Comparison of ENCODE assay signal across 18 cellular contexts in genomic region chr1:197184190-197184589, GRCh38. TPM values are rescaled to one million over a fixed set of nuclear protein-coding genes. Genes with fewer than 3 reads are reported as not detected.
"Had no signal": no experiment of that assay in that cellular context is flagged by ENCODE, and none has a peak within 500 bp of the region (broad histone marks: within the 10 kb centered on the region; RNA-seq: fewer than 3 reads in every experiment).

No MANE protein-coding gene starts in this region.

- FAIRE-seq: astrocyte, bronchial epithelial cell, pancreas had no signal

- DNase-seq: activated CD4-positive, alpha-beta T cell treated with anti-CD3 and anti-CD28 coated beads, Interleukin-2, amount 50 U/mL, for 1 hour; activated CD8-positive, alpha-beta memory T cell treated with anti-CD3 and anti-CD28 coated beads for 24 hours; activated naive CD4-positive, alpha-beta T cell treated with Interleukin-2 at 50 U/mL for 16 hours; activated naive CD8-positive, alpha-beta T cell treated with anti-CD3 and anti-CD28 coated beads, Interleukin-2, amount 50 U/mL, for 24 hours; dermis blood vessel endothelial cell; islet precursor cell; mucosa of descending colon; naive thymus-derived CD8-positive, alpha-beta T cell; pancreas; sigmoid colon; stimulated activated CD4-positive, alpha-beta T cell treated with anti-CD3 and anti-CD28 coated beads, Interleukin-1b, Interleukin-23, amount 100 ng/mL, for 48 hours; stimulated activated naive CD8-positive, alpha-beta T cell treated with anti-CD3 and anti-CD28 coated beads, Interleukin-15, amount 100 ng/mL, for 72 hours had no signal

- H3K27ac Mint-ChIP-seq: activated naive CD8-positive, alpha-beta T cell treated with anti-CD3 and anti-CD28 coated beads, Interleukin-2, amount 50 U/mL, for 24 hours; stimulated activated naive CD8-positive, alpha-beta T cell treated with anti-CD3 and anti-CD28 coated beads, Interleukin-15, amount 100 ng/mL, for 72 hours; T-helper 2 cell treated with Interferon-gamma antibody and Interleukin-4, amounts not matched to agents 5 μg/mL and 100 μg/mL, for 36 hours had no signal

- H3K9me3 Mint-ChIP-seq: activated naive CD8-positive, alpha-beta T cell treated with anti-CD3 and anti-CD28 coated beads, Interleukin-2, amount 50 U/mL, for 24 hours; naive thymus-derived CD8-positive, alpha-beta T cell had no signal

- ATAC-seq: activated CD4-positive, CD25-positive, alpha-beta regulatory T cell treated with anti-CD3 and anti-CD28 coated beads, Interleukin-2, amount 50 U/mL, for 24 hours; activated naive CD8-positive, alpha-beta T cell treated with anti-CD3 and anti-CD28 coated beads, Interleukin-2, amount 50 U/mL, for 24 hours; left lobe of liver; mucosa of descending colon; naive thymus-derived CD8-positive, alpha-beta T cell; pancreas; stimulated activated naive CD8-positive, alpha-beta T cell treated with anti-CD3 and anti-CD28 coated beads, Interleukin-15, amount 100 ng/mL, for 72 hours had no signal

- H3K4me3 Mint-ChIP-seq: activated naive CD8-positive, alpha-beta T cell treated with anti-CD3 and anti-CD28 coated beads, Interleukin-2, amount 50 U/mL, for 24 hours; naive thymus-derived CD8-positive, alpha-beta T cell; stimulated activated naive CD8-positive, alpha-beta T cell treated with anti-CD3 and anti-CD28 coated beads, Interleukin-15, amount 100 ng/mL, for 72 hours; T-helper 2 cell treated with Interferon-gamma antibody and Interleukin-4, amounts not matched to agents 5 μg/mL and 100 μg/mL, for 36 hours had no signal

- H3K9me3 ChIP-seq: mucosa of descending colon, pancreas, sigmoid colon, thoracic aorta had no signal

- H3K27me3 Mint-ChIP-seq: activated naive CD8-positive, alpha-beta T cell treated with anti-CD3 and anti-CD28 coated beads, Interleukin-2, amount 50 U/mL, for 24 hours; naive thymus-derived CD8-positive, alpha-beta T cell; stimulated activated naive CD8-positive, alpha-beta T cell treated with anti-CD3 and anti-CD28 coated beads, Interleukin-15, amount 100 ng/mL, for 72 hours had no signal

- H3K4me3 ChIP-seq: mucosa of descending colon, pancreas, sigmoid colon, thoracic aorta had no signal

- H3K27ac ChIP-seq: pancreas, sigmoid colon, thoracic aorta had no signal

RNA-seq across cellular contexts. Expression of gene ASPM, which starts 37.7 kb away (rescaled TPM):
- polyA plus RNA-seq: naive thymus-derived CD8-positive, alpha-beta T cell had no signal
